ENCODE assay signal across 11 cellular contexts in genomic region chr2:65490222-65490621, GRCh38.
"Had no signal": no experiment of that assay in that cellular context is flagged by ENCODE, and none has a peak within 500 bp of the region (broad histone marks: within the 10 kb centered on the region; RNA-seq: fewer than 3 reads in every experiment).

No MANE protein-coding gene starts in this region.

- ATAC-seq: GM23338, HCT116 had no signal

- DNase-seq: GM23248, GOT3, H7, H9, HCEC 1CT, HFFc6 had no signal

- H3K4me1 ChIP-seq: HAP-1 had no signal

- H3K36me3 ChIP-seq: HAP-1 had no signal

- H3K4me2 ChIP-seq: GM23338 had no signal

- H2AFZ ChIP-seq: GM23248, GM23338 had no signal

- H3K9ac ChIP-seq: GM23248 had no signal

- H3K9me3 ChIP-seq: HAP-1 had no signal

- FAIRE-seq: H1, H54 had no signal

- H3K27ac ChIP-seq: GM23248 had no signal

- H3K4me3 ChIP-seq: GM23248, GM23338, HAP-1 had no signal
